Comparison of ENCODE assay signal across 2 cellular contexts in the genomic region with DNA sequence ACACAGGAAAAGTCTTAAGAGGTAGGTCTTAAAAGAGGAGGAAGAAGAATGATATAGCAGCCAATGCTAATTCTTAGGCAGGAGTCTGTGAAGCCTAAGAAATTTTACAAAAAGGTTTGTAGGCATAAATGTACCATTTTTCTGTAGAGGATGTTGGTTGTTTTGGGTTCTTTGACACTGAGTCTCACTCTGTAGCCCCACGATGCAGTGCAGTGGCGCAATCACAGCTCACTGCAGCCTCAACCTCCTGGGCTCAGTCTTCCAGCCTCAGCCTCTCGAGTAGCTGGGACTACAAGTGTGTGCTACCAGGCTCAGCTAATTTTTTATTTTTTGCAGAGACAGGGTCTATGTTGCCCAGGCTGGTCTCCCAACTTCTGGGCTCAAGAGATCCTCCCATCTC.
A peak's percentile ranks its signal among the peaks of the same experiment; 100 is the strongest.
TF ChIP-seq lines count a peak whose summit lies in the region.

No MANE protein-coding gene starts in this region.

TF ChIP-seq in HepG2, 621 proteins besides CTCF, POLR2A, EP300 and RAD21:
- TF ChIP-seq PHF21A (CRISPR knock-in tag; IDR thresholded peaks at IDR 0.05), result no peak
- TF ChIP-seq CEBPB (IDR thresholded peaks at IDR 0.05; ENCODE audit: borderline replicate concordance, low read depth, low read length), result peak; percentile 36; the same call in 1 of the 2 replicates

TF ChIP-seq in H1, 55 proteins besides CTCF, POLR2A, EP300 and RAD21:
- TF ChIP-seq CEBPB (IDR thresholded peaks at IDR 0.05; ENCODE audit: low read depth, low read length), result peak; percentile 75
- TF ChIP-seq EZH2 (IDR thresholded peaks at IDR 0.05; ENCODE audit: low read depth, low read length, severe bottlenecking), result no peak
